1 cellular context compared by ENCODE assay signal in the genomic region with DNA sequence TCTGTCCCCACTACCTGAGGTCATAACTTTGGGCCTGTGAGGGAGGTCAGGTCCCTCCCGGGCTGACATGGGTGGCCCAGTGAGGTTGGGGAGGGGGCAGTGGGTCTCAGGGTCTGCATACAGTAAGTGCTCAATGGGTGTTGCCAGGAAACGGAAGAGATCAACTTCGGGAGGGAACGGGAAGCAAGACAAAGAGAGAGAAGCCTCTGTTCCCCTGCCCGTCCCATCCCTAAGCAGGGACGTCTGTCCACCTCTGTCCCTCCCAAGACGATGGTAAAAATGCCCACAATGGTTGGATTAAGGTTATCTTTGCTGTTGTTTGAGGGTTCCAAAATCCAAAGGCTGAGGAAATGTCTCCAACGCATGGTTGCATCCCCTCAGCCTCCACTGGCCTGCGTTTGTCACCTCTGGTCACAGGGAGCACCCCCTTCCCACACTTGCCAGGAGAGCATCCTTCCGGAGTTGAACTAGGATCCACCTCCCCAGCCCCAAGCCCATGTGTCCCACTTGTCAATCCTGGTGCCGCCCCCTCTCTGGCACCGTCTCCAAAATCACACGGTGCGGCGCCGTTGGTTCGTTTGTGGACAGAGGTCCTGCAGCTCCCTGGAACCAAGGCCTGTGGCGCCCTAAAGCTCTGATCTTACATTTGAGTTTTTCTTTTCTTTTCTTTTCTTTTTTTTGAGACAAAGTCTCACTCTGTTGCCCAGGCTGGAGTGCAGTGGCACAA.
TF ChIP-seq lines count a peak whose summit lies in the region.

No MANE protein-coding gene starts in this region.

TF ChIP-seq in IMR-90, 13 proteins besides CTCF, POLR2A, EP300 and RAD21:
- TF ChIP-seq MAZ (IDR thresholded peaks at IDR 0.05; ENCODE audit: borderline replicate concordance, low read depth, low read length) (no peak), MXI1 (IDR thresholded peaks at IDR 0.05; ENCODE audit: borderline replicate concordance, low read depth, low read length) (no peak), RFX5 (IDR thresholded peaks at IDR 0.05; ENCODE audit: low read depth, low read length) (no peak), MAFK (IDR thresholded peaks at IDR 0.05; ENCODE audit: low read depth, low read length) (no peak), CEBPB (IDR thresholded peaks at IDR 0.05; ENCODE audit: low read depth, low read length) (no peak), NFE2L2 (IDR thresholded peaks at IDR 0.05; ENCODE audit: low read depth, low read length) (no peak), SMC3 (IDR thresholded peaks at IDR 0.05; ENCODE audit: low read depth, low read length) (no peak), CHD1 (IDR thresholded peaks at IDR 0.05; ENCODE audit: low read depth, low read length) (no peak), BHLHE40 (IDR thresholded peaks at IDR 0.05; ENCODE audit: low read depth, low read length) (no peak), FOS (IDR thresholded peaks at IDR 0.05; ENCODE audit: low read depth, low read length) (no peak), RCOR1 (IDR thresholded peaks at IDR 0.05; ENCODE audit: insufficient replicate concordance, low read length) (no peak)
- TF ChIP-seq, protein P1, sequence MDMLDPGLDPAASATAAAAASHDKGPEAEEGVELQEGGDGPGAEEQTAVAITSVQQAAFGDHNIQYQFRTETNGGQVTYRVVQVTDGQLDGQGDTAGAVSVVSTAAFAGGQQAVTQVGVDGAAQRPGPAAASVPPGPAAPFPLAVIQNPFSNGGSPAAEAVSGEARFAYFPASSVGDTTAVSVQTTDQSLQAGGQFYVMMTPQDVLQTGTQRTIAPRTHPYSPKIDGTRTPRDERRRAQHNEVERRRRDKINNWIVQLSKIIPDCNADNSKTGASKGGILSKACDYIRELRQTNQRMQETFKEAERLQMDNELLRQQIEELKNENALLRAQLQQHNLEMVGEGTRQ (IDR thresholded peaks at IDR 0.05; ENCODE audit: low read depth, low read length) = no peak
- TF ChIP-seq, protein P2, sequence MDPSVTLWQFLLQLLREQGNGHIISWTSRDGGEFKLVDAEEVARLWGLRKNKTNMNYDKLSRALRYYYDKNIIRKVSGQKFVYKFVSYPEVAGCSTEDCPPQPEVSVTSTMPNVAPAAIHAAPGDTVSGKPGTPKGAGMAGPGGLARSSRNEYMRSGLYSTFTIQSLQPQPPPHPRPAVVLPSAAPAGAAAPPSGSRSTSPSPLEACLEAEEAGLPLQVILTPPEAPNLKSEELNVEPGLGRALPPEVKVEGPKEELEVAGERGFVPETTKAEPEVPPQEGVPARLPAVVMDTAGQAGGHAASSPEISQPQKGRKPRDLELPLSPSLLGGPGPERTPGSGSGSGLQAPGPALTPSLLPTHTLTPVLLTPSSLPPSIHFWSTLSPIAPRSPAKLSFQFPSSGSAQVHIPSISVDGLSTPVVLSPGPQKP (IDR thresholded peaks at IDR 0.05; ENCODE audit: borderline replicate concordance, low read depth, low read length) = no peak
